8 cellular contexts compared by ENCODE assay signal in the genomic region with DNA sequence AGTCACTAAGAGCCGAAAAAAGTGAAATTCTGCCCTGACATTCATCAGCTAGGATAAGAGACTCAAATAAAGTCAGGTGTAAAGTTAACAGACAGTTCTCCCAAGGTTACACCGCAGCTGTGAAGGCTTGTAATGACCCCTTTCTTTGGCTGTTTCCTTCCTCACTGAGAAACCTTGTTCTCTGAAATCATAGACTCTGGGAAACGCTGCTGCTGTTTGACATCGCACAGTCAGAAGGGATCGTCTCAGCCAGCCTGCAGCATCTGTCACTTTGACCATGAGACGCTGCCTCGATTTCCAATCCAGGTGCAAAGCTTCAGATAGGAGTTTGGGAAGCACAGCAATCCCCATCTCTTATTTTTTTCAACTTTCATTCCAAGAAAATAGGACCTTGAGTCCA. TPM values are rescaled to one million over a fixed set of nuclear protein-coding genes. Genes with fewer than 3 reads are reported as not detected.
A peak's percentile ranks its signal among the peaks of the same experiment; 100 is the strongest.
DNase-seq lines count a peak whose midpoint lies in the region; ATAC-seq and TF ChIP-seq lines count a peak whose summit lies in the region.

No MANE protein-coding gene starts in this region.

- intact Hi-C loops in CD4-positive, alpha-beta memory T cell (cut with micrococcal nuclease): loop anchor here (1.0 kb wide), 1 partner anchor 15 kb away; no protein-coding TSS in a partner anchor

- no peak for DNase-seq in CD4-positive, alpha-beta memory T cell
- DNase-seq in MM.1S (no peak), dermis blood vessel endothelial cell (peak; percentile 33), neural progenitor cell (ENCODE audit: low spot score) (no peak), KG1 (lab: John Stamatoyannopoulos, UW) (no peak)
- no peak for DNase-seq in effector CD4-positive, alpha-beta T cell

- peaks cover 0 to 6% of the 10 kb centered on the region in 2 donors for H3K36me3 Mint-ChIP-seq in CD4-positive, alpha-beta memory T cell
- no peaks in the 10 kb centered on the region for H3K36me3 Mint-ChIP-seq in neural progenitor cell

- no peaks in the 10 kb centered on the region for H3K9me2 ChIP-seq in MM.1S (replicated peaks; ENCODE audit: insufficient read depth, low read length)

- H3K4me1 Mint-ChIP-seq in CD4-positive, alpha-beta memory T cell: peaks cover 18 to 50% (median 32%) of the 10 kb centered on the region in 4 donors
- peaks cover 46% of the 10 kb centered on the region for H3K4me1 Mint-ChIP-seq in neural progenitor cell

- peak overlapping the region; percentile 85 to 88 (median 87) for H3K4me3 Mint-ChIP-seq in CD4-positive, alpha-beta memory T cell
- peak overlapping the region; percentile 83 for H3K4me3 Mint-ChIP-seq in neural progenitor cell

- no peaks in the 10 kb centered on the region for H3K36me3 ChIP-seq in CD4-positive, alpha-beta memory T cell (ENCODE audit: insufficient read depth, low read length)
- H3K36me3 ChIP-seq in MM.1S (replicated peaks; ENCODE audit: insufficient read depth, low read length) (no peaks in the 10 kb centered on the region), neural progenitor cell (no peaks in the 10 kb centered on the region)

- no peaks in the 10 kb centered on the region for H3K27me3 Mint-ChIP-seq in CD4-positive, alpha-beta memory T cell
- H3K27me3 Mint-ChIP-seq in neural progenitor cell (ENCODE audit: insufficient read depth, low read depth): peaks cover 16% of the 10 kb centered on the region

- POLR2A ChIA-PET in CD4-positive, alpha-beta memory T cell (lab: Charles Lee; ENCODE audit: partially characterized antibody): interaction anchor here (0.6 to 2.9 kb wide), 4 partner anchors 15 to 1873 kb away, joined by 3 to 13 read pairs (median 6); partner anchors contain the start of gene PPP1R15A

- TF ChIP-seq CTCF in MM.1S (IDR thresholded peaks at IDR 0.05; ENCODE audit: low read length) (no peak), neural progenitor cell (IDR thresholded peaks at IDR 0.05) (no peak)

- no peak for ATAC-seq in GM18907 (IDR thresholded peaks at IDR 0.05; ENCODE audit: unreplicated experiment)
- ATAC-seq in HG02642 (IDR thresholded peaks at IDR 0.05; ENCODE audit: poor library complexity, unreplicated experiment): no peak

- H3K27ac Mint-ChIP-seq in CD4-positive, alpha-beta memory T cell: peak overlapping the region in 6 of 7 donors; percentile 60 to 87 (median 78)
- H3K27ac Mint-ChIP-seq in neural progenitor cell: no peak overlapping the region

- H3K9ac ChIP-seq in MM.1S (ENCODE audit: low read length): peak overlapping the region; percentile 83
- peak overlapping the region; percentile 37 for H3K9ac ChIP-seq in neural progenitor cell

- peak overlapping the region; percentile 47 to 74 for H3K4me3 ChIP-seq in CD4-positive, alpha-beta memory T cell (ENCODE audit: low read length in 2 of 2)
- H3K4me3 ChIP-seq in MM.1S (ENCODE audit: low read length) (peak overlapping the region; percentile 83), neural progenitor cell (peak overlapping the region; percentile 58)

- CTCF ChIA-PET in CD4-positive, alpha-beta memory T cell (lab: Charles Lee; ENCODE audit: partially characterized antibody): interaction anchor here (0.7 to 2.0 kb wide), 4 partner anchors 15 to 32 kb away, joined by 3 to 5 read pairs (median 5); no protein-coding TSS in a partner anchor

- H4K20me1 ChIP-seq in MM.1S (ENCODE audit: insufficient read depth, low read length) (no peaks in the 10 kb centered on the region), neural progenitor cell (ENCODE audit: low read depth) (no peaks in the 10 kb centered on the region)

- H3K27ac ChIP-seq in CD4-positive, alpha-beta memory T cell (ENCODE audit: low read depth, low read length): peak overlapping the region; percentile 38
- H3K27ac ChIP-seq in MM.1S (ENCODE audit: low read length): peak overlapping the region; percentile 58; the same call in 1 of the 2 replicates
- no peak overlapping the region for H3K27ac ChIP-seq in neural progenitor cell

- H3F3A ChIP-seq in MM.1S (ENCODE audit: insufficient read depth, low read length) (peaks cover 19% of the 10 kb centered on the region; the same call in 1 of the 2 replicates), neural progenitor cell (ENCODE audit: low read depth) (peaks cover 62% of the 10 kb centered on the region)

- no peaks in the 10 kb centered on the region for H3K27me3 ChIP-seq in CD4-positive, alpha-beta memory T cell (ENCODE audit: insufficient read depth, low read length)
- H3K27me3 ChIP-seq in MM.1S (replicated peaks; ENCODE audit: insufficient read depth, low read length) (no peaks in the 10 kb centered on the region), neural progenitor cell (no peaks in the 10 kb centered on the region)

- peak overlapping the region; percentile 94 for H3K4me2 ChIP-seq in MM.1S (ENCODE audit: low read depth, low read length)
- H3K4me2 ChIP-seq in neural progenitor cell: peak overlapping the region; percentile 96

- H3K4me1 ChIP-seq in CD4-positive, alpha-beta memory T cell (ENCODE audit: insufficient read depth, low read length): peaks cover 13% of the 10 kb centered on the region
- H3K4me1 ChIP-seq in MM.1S (ENCODE audit: low read length): peaks cover 12% of the 10 kb centered on the region
- peaks cover 32% of the 10 kb centered on the region for H3K4me1 ChIP-seq in neural progenitor cell

- H3K9me3 Mint-ChIP-seq in CD4-positive, alpha-beta memory T cell: peaks cover 0 to 2% (median 0%) of the 10 kb centered on the region in 8 donors
- no peaks in the 10 kb centered on the region for H3K9me3 Mint-ChIP-seq in neural progenitor cell

- no peaks in the 10 kb centered on the region for H3K9me3 ChIP-seq in CD4-positive, alpha-beta memory T cell (ENCODE audit: control insufficient read depth in 1 of 2, low read length in 2 of 2)
- no peaks in the 10 kb centered on the region for H3K9me3 ChIP-seq in MM.1S (replicated peaks; ENCODE audit: insufficient read depth, low read length)
- no peaks in the 10 kb centered on the region for H3K9me3 ChIP-seq in neural progenitor cell (ENCODE audit: low read depth)

- H2AFZ ChIP-seq in MM.1S (ENCODE audit: low read length) (peak overlapping the region; percentile 84), neural progenitor cell (replicated peaks) (no peak overlapping the region)

- peaks cover 32% of the 10 kb centered on the region for H3K79me2 ChIP-seq in MM.1S (ENCODE audit: low read length)
- peaks cover 7% of the 10 kb centered on the region for H3K79me2 ChIP-seq in neural progenitor cell (ENCODE audit: low read depth)

RNA-seq across cellular contexts. Expression of gene BCAT2, which starts 0.7 kb away (rescaled TPM):
- total RNA-seq in CD4-positive, alpha-beta memory T cell: 10 to 100 TPM; 25.9 to 30.1 TPM
- polyA plus RNA-seq in CD4-positive, alpha-beta memory T cell: 10 to 100 TPM; 19.0 to 28.8 TPM
- 40.7 and 56.7 TPM in 2 replicates for total RNA-seq in dermis blood vessel endothelial cell
- total RNA-seq in neural progenitor cell (ENCODE audit: low replicate concordance): 33.5 and 63.2 TPM in 2 replicates

RNA-seq across cellular contexts. Expression of gene HSD17B14, which starts 26.1 kb away (rescaled TPM):
- total RNA-seq in CD4-positive, alpha-beta memory T cell: under 1 TPM; 0.35 to 0.75 TPM
- polyA plus RNA-seq in CD4-positive, alpha-beta memory T cell: 1 to 10 TPM in 1 of 2 donors, under 1 TPM in 1; 0.32 to 1.1 TPM
- total RNA-seq in dermis blood vessel endothelial cell (1.5 and 8.0 TPM in 2 replicates), neural progenitor cell (ENCODE audit: low replicate concordance) (11.2 and 27.6 TPM in 2 replicates)

RNA-seq across cellular contexts. Expression of gene FGF21, which starts 54.8 kb away (rescaled TPM):
- not detected for total RNA-seq in CD4-positive, alpha-beta memory T cell
- polyA plus RNA-seq in CD4-positive, alpha-beta memory T cell: not detected
- not detected in 2 replicates for total RNA-seq in dermis blood vessel endothelial cell
- not detected in 2 replicates for total RNA-seq in neural progenitor cell (ENCODE audit: low replicate concordance)

RNA-seq across cellular contexts. Expression of gene FUT1, which starts 57.7 kb away (rescaled TPM):
- under 1 TPM; 0.22 to 0.32 TPM for total RNA-seq in CD4-positive, alpha-beta memory T cell
- polyA plus RNA-seq in CD4-positive, alpha-beta memory T cell: under 1 TPM in 1 of 2 donors, not detected in 1; 0.11 TPM
- 8.1 and 10.9 TPM in 2 replicates for total RNA-seq in dermis blood vessel endothelial cell
- 2.9 and 5.1 TPM in 2 replicates for total RNA-seq in neural progenitor cell (ENCODE audit: low replicate concordance)

RNA-seq across cellular contexts. Expression of gene PLEKHA4, which starts 58.3 kb away (rescaled TPM):
- 1 to 10 TPM; 2.8 to 6.6 TPM for total RNA-seq in CD4-positive, alpha-beta memory T cell
- 1 to 10 TPM; 2.3 to 7.5 TPM for polyA plus RNA-seq in CD4-positive, alpha-beta memory T cell
- 2.6 and 6.5 TPM in 2 replicates for total RNA-seq in dermis blood vessel endothelial cell
- 6.2 and 6.3 TPM in 2 replicates for total RNA-seq in neural progenitor cell (ENCODE audit: low replicate concordance)
